8 cellular contexts compared by ENCODE assay signal in genomic region chr3:174125267-174125844, GRCh38.
DNase-seq lines count a peak whose midpoint lies in the region; ATAC-seq and FAIRE-seq lines count a peak whose summit lies in the region.

No MANE protein-coding gene starts in this region.

- peak; percentile 22 for FAIRE-seq in TTC549 (lab: Jason Lieb, UNC)

- no peaks in the 10 kb centered on the region for H3K36me3 Mint-ChIP-seq in activated T-cell treated with anti-CD3 and anti-CD28 coated beads, Interleukin-2, amount 50 U/mL, for 24 hours (ENCODE audit: low read depth)
- no peaks in the 10 kb centered on the region for H3K36me3 Mint-ChIP-seq in activated naive CD8-positive, alpha-beta T cell treated with anti-CD3 and anti-CD28 coated beads, Interleukin-2, amount 50 U/mL, for 24 hours (ENCODE audit: low read depth)

- H3K27me3 Mint-ChIP-seq in activated T-cell treated with anti-CD3 and anti-CD28 coated beads, Interleukin-2, amount 50 U/mL, for 24 hours: no peaks in the 10 kb centered on the region
- H3K27me3 Mint-ChIP-seq in activated naive CD8-positive, alpha-beta T cell treated with anti-CD3 and anti-CD28 coated beads, Interleukin-2, amount 50 U/mL, for 24 hours: no peaks in the 10 kb centered on the region

- no peak overlapping the region for H3K4me3 Mint-ChIP-seq in activated T-cell treated with anti-CD3 and anti-CD28 coated beads, Interleukin-2, amount 50 U/mL, for 24 hours
- no peak overlapping the region for H3K4me3 Mint-ChIP-seq in activated naive CD8-positive, alpha-beta T cell treated with anti-CD3 and anti-CD28 coated beads, Interleukin-2, amount 50 U/mL, for 24 hours

- peak; percentile 41 for ATAC-seq in left lobe of liver
- no peak for ATAC-seq in activated naive CD8-positive, alpha-beta T cell treated with anti-CD3 and anti-CD28 coated beads, Interleukin-2, amount 50 U/mL, for 24 hours

- no peak overlapping the region for H3K27ac Mint-ChIP-seq in activated T-cell treated with anti-CD3 and anti-CD28 coated beads, Interleukin-2, amount 50 U/mL, for 24 hours
- H3K27ac Mint-ChIP-seq in activated naive CD8-positive, alpha-beta T cell treated with anti-CD3 and anti-CD28 coated beads, Interleukin-2, amount 50 U/mL, for 24 hours: no peak overlapping the region

- no peaks in the 10 kb centered on the region for H3K9me3 Mint-ChIP-seq in activated T-cell treated with anti-CD3 and anti-CD28 coated beads, Interleukin-2, amount 50 U/mL, for 24 hours
- H3K9me3 Mint-ChIP-seq in activated naive CD8-positive, alpha-beta T cell treated with anti-CD3 and anti-CD28 coated beads, Interleukin-2, amount 50 U/mL, for 24 hours: no peaks in the 10 kb centered on the region

- DNase-seq in GM03348 (ENCODE audit: low spot score) (peak; percentile 48), NCI-H128 (lab: John Stamatoyannopoulos, UW; ENCODE audit: unreplicated experiment) (peak; percentile 11), left lobe of liver (ENCODE audit: low spot score) (no peak), middle frontal gyrus (ENCODE audit: extremely low spot score, low spot score) (no peak)
- no peak for DNase-seq in stimulated activated CD4-positive, alpha-beta T cell treated with anti-CD3 and anti-CD28 coated beads, Interleukin-4, amount 100 ng/mL, for 4 hours
- no peak for DNase-seq in activated T-cell treated with anti-CD3 and anti-CD28 coated beads, Interleukin-2, amount 50 U/mL, for 24 hours
- DNase-seq in activated naive CD8-positive, alpha-beta T cell treated with anti-CD3 and anti-CD28 coated beads, Interleukin-2, amount 50 U/mL, for 24 hours: no peak

- no peaks in the 10 kb centered on the region for H3K4me1 Mint-ChIP-seq in activated T-cell treated with anti-CD3 and anti-CD28 coated beads, Interleukin-2, amount 50 U/mL, for 24 hours (ENCODE audit: low read depth)
- H3K4me1 Mint-ChIP-seq in activated naive CD8-positive, alpha-beta T cell treated with anti-CD3 and anti-CD28 coated beads, Interleukin-2, amount 50 U/mL, for 24 hours: no peaks in the 10 kb centered on the region

Comparison
In these comparisons a context has a peak if more than half of its experiments do, and no peak if none do; other contexts are left out.
1. DNase-seq: peak in GM03348 (single experiment) and NCI-H128 (single experiment); none in left lobe of liver (single experiment), stimulated activated CD4-positive, alpha-beta T cell treated with anti-CD3 and anti-CD28 coated beads, Interleukin-4, amount 100 ng/mL, for 4 hours (0 of 2), activated T-cell treated with anti-CD3 and anti-CD28 coated beads, Interleukin-2, amount 50 U/mL, for 24 hours (single experiment), middle frontal gyrus (single experiment) and activated naive CD8-positive, alpha-beta T cell treated with anti-CD3 and anti-CD28 coated beads, Interleukin-2, amount 50 U/mL, for 24 hours (single experiment).